1 cellular context compared by ENCODE assay signal in genomic region chr20:51437182-51437923, GRCh38.
A peak's percentile ranks its signal among the peaks of the same experiment; 100 is the strongest.
TF ChIP-seq lines count a peak whose summit lies in the region.

No MANE protein-coding gene starts in this region.

TF ChIP-seq in K562, 482 proteins besides CTCF, POLR2A, EP300 and RAD21 (continued from another document and continues in another):
- TF ChIP-seq, protein P1, sequence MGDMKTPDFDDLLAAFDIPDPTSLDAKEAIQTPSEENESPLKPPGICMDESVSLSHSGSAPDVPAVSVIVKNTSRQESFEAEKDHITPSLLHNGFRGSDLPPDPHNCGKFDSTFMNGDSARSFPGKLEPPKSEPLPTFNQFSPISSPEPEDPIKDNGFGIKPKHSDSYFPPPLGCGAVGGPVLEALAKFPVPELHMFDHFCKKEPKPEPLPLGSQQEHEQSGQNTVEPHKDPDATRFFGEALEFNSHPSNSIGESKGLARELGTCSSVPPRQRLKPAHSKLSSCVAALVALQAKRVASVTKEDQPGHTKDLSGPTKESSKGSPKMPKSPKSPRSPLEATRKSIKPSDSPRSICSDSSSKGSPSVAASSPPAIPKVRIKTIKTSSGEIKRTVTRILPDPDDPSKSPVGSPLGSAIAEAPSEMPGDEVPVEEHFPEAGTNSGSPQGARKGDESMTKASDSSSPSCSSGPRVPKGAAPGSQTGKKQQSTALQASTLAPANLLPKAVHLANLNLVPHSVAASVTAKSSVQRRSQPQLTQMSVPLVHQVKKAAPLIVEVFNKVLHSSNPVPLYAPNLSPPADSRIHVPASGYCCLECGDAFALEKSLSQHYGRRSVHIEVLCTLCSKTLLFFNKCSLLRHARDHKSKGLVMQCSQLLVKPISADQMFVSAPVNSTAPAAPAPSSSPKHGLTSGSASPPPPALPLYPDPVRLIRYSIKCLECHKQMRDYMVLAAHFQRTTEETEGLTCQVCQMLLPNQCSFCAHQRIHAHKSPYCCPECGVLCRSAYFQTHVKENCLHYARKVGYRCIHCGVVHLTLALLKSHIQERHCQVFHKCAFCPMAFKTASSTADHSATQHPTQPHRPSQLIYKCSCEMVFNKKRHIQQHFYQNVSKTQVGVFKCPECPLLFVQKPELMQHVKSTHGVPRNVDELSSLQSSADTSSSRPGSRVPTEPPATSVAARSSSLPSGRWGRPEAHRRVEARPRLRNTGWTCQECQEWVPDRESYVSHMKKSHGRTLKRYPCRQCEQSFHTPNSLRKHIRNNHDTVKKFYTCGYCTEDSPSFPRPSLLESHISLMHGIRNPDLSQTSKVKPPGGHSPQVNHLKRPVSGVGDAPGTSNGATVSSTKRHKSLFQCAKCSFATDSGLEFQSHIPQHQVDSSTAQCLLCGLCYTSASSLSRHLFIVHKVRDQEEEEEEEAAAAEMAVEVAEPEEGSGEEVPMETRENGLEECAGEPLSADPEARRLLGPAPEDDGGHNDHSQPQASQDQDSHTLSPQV (IDR thresholded peaks at IDR 0.05): 0 out of 2 replicates have a peak, but pooled peaks have one; percentile 62
- TF ChIP-seq ZBTB2 (IDR thresholded peaks at IDR 0.05) (no peak), HIVEP1 (CRISPR knock-in tag; IDR thresholded peaks at IDR 0.05) (no peak), GABPB1 (CRISPR knock-in tag; IDR thresholded peaks at IDR 0.05) (no peak), FOSL1 (tag; conservative IDR thresholded peaks at IDR 0.05) (peak; percentile 56; the same call in 1 of the 2 replicates), MLLT1 (IDR thresholded peaks at IDR 0.05) (no peak), CEBPB (tag; IDR thresholded peaks at IDR 0.05) (no peak), ZBTB11 (CRISPR knock-in tag; IDR thresholded peaks at IDR 0.05) (peak in 1 of 3 experiments; percentile 19; a peak in 1 of 6 replicates), EZH2 (IDR thresholded peaks at IDR 0.05; ENCODE audit: borderline replicate concordance, low read depth, low read length) (no peak), ZNF41 (CRISPR knock-in tag; conservative IDR thresholded peaks at IDR 0.05) (no peak), UBTF (IDR thresholded peaks at IDR 0.05; ENCODE audit: borderline replicate concordance in 1 of 2, low read depth in 2 of 2, low read length in 2 of 2) (no peak), BACH1 (tag; IDR thresholded peaks at IDR 0.05) (peak; percentile 85), JUND (IDR thresholded peaks at IDR 0.05; ENCODE audit: borderline replicate concordance, low read depth, low read length) (peak; percentile 43; the same call in 1 of the 2 replicates), JUND (tag; IDR thresholded peaks at IDR 0.05; ENCODE audit: borderline replicate concordance, low read depth, low read length) (peak; percentile 53; the same call in 2 of the 3 replicates), ZEB2 (IDR thresholded peaks at IDR 0.05) (no peak), ZNF57 (CRISPR knock-in tag; IDR thresholded peaks at IDR 0.05) (no peak), DNMT1 (IDR thresholded peaks at IDR 0.05) (0 out of 2 replicates have a peak, but pooled peaks have one; percentile 61), POLR2B (IDR thresholded peaks at IDR 0.05; ENCODE audit: low read depth, partially characterized antibody) (no peak), ZNF518B (CRISPR knock-in tag; IDR thresholded peaks at IDR 0.05) (no peak), ZNF134 (CRISPR knock-in tag; conservative IDR thresholded peaks at IDR 0.05) (no peak), CBX5 (IDR thresholded peaks at IDR 0.05; ENCODE audit: borderline replicate concordance, low read depth) (no peak), SAP30 (IDR thresholded peaks at IDR 0.05; ENCODE audit: borderline replicate concordance, insufficient read depth, low read depth, low read length, poor library complexity, severe bottlenecking) (no peak), POLR2G (IDR thresholded peaks at IDR 0.05; ENCODE audit: low read depth, low read length) (no peak), NR4A1 (CRISPR knock-in tag; IDR thresholded peaks at IDR 0.05) (no peak), NR4A1 (tag; IDR thresholded peaks at IDR 0.05) (no peak), KLF6 (CRISPR knock-in tag; IDR thresholded peaks at IDR 0.05; ENCODE audit: borderline replicate concordance) (no peak), TEAD2 (tag; IDR thresholded peaks at IDR 0.05) (no peak), ZNF239 (CRISPR knock-in tag; IDR thresholded peaks at IDR 0.05) (peak; percentile 100), TGIF2 (CRISPR knock-in tag; IDR thresholded peaks at IDR 0.05) (no peak), ZFP30 (CRISPR knock-in tag; IDR thresholded peaks at IDR 0.05; ENCODE audit: borderline replicate concordance) (no peak), SRSF7 (optimal IDR thresholded peaks at IDR 0.05; ENCODE audit: low read depth, low read length) (no peak), ZNF740 (CRISPR knock-in tag; IDR thresholded peaks at IDR 0.05) (no peak), ZNF740 (tag; IDR thresholded peaks at IDR 0.05) (no peak), YBX1 (IDR thresholded peaks at IDR 0.05) (no peak), TBP (optimal IDR thresholded peaks at IDR 0.05; ENCODE audit: low read depth, low read length) (no peak), ARID1B (IDR thresholded peaks at IDR 0.05) (no peak), U2AF1 (optimal IDR thresholded peaks at IDR 0.05; ENCODE audit: low read depth, low read length) (no peak), RBM25 (IDR thresholded peaks at IDR 0.05; ENCODE audit: low read depth, low read length, severe bottlenecking) (peak; percentile 77), C11orf30 (IDR thresholded peaks at IDR 0.05; ENCODE audit: low read depth) (peak; percentile 77; the same call in 1 of the 2 replicates), LARP7 (IDR thresholded peaks at IDR 0.05) (no peak), MEIS2 (IDR thresholded peaks at IDR 0.05; ENCODE audit: partially characterized antibody) (peak; percentile 5), RBM14 (IDR thresholded peaks at IDR 0.05; ENCODE audit: borderline replicate concordance, insufficient read depth, low read depth, low read length) (no peak), HDAC6 (IDR thresholded peaks at IDR 0.05; ENCODE audit: low read depth, low read length) (no peak)
- TF ChIP-seq, protein P2, sequence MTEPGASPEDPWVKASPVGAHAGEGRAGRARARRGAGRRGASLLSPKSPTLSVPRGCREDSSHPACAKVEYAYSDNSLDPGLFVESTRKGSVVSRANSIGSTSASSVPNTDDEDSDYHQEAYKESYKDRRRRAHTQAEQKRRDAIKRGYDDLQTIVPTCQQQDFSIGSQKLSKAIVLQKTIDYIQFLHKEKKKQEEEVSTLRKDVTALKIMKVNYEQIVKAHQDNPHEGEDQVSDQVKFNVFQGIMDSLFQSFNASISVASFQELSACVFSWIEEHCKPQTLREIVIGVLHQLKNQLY (CRISPR knock-in tag; conservative IDR thresholded peaks at IDR 0.05): no peak
- TF ChIP-seq, protein P3, sequence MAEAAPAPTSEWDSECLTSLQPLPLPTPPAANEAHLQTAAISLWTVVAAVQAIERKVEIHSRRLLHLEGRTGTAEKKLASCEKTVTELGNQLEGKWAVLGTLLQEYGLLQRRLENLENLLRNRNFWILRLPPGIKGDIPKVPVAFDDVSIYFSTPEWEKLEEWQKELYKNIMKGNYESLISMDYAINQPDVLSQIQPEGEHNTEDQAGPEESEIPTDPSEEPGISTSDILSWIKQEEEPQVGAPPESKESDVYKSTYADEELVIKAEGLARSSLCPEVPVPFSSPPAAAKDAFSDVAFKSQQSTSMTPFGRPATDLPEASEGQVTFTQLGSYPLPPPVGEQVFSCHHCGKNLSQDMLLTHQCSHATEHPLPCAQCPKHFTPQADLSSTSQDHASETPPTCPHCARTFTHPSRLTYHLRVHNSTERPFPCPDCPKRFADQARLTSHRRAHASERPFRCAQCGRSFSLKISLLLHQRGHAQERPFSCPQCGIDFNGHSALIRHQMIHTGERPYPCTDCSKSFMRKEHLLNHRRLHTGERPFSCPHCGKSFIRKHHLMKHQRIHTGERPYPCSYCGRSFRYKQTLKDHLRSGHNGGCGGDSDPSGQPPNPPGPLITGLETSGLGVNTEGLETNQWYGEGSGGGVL (CRISPR knock-in tag; IDR thresholded peaks at IDR 0.05): no peak
